In the genomic region with DNA sequence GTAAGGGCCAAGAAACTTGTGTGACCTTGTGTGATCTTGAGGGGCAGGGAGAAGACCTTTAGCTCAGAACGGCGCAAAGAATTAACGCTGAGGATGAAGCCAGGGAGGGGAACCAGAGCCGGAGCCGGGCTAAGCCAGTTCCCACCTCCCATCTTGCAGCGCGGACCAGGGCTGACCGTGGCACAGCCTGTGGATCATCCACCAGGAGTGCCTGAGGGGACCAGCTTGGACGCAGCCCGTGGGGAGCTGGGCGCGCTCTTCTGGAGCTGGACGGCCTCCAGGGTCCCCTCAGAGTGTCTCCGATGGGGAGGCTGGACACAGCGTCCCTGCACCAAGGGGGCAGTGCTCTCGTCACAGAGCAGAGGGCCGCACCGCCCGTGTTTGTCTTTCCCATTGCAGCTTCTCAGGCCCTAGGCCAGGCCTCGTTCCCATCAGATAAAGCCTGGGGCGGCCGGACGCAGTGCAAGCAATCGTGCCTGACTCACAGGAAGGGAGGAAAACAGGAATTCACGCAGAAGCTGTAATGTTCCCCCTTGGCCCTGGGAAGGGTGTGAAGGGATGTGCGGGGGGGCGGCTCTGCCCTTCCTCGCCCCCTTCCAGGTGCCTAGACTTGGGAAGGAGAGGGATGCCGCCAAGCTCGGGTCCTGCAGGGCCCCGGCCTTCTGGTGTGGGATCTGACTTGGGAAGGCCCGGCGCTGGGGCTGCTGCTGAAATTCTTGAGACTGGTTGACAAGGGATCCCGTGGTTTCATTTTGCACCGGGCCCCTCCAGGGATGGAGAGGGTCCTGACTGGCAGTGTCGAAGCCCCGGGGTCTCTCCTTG, we compare ENCODE assay signal across 8 cellular contexts.
DNase-seq lines count a peak whose midpoint lies in the region; ATAC-seq and TF ChIP-seq lines count a peak whose summit lies in the region.
"Not testable (repeated sequence)": the region's sequence is repeated elsewhere in the genome, so short reads cannot be mapped to it uniquely, and the experiment has no call there.

No MANE protein-coding gene starts in this region.

- not testable (repeated sequence) for H3K79me1 ChIP-seq in mesenchymal stem cell (replicated peaks; ENCODE audit: low read length, poor library complexity, severe bottlenecking)

- H3K36me3 ChIP-seq in brain microvascular endothelial cell (replicated peaks); fibroblast of lung (ENCODE audit: control insufficient read depth, insufficient read depth, low read length); mesenchymal stem cell (ENCODE audit: control insufficient read depth in 1 of 2, insufficient read depth in 2 of 2, low read depth in 1 of 2, low read length in 2 of 2); psoas muscle (ENCODE audit: insufficient read depth in 1 of 2, low read depth in 1 of 2); tibial artery: not testable (repeated sequence)

- peak overlapping the region; percentile 34 to 81 for H3K4ac ChIP-seq in mesenchymal stem cell (ENCODE audit: low read depth in 1 of 2, low read length in 2 of 2)

- peak overlapping the region; percentile 73 for H2BK120ac ChIP-seq in mesenchymal stem cell (ENCODE audit: low read depth, low read length)

- DNase-seq in Daoy (ENCODE audit: low read depth) (peak; percentile 62), RPMI7951 (ENCODE audit: low read depth) (peak; percentile 19), brain microvascular endothelial cell (peak; percentile 77), fibroblast of lung (ENCODE audit: low read depth in 2 of 2) (peak; percentile 45 to 48), right cardiac atrium (peak; percentile 69 to 86 (median 84)), mesenchymal stem cell (peak; percentile 71), psoas muscle (peak in 1 of 2 donors; percentile 43), tibial artery (peak in 1 of 2 donors; percentile 82)

- not testable (repeated sequence) for H2AK5ac ChIP-seq in mesenchymal stem cell (ENCODE audit: low read length, severe bottlenecking)

- H3K23ac ChIP-seq in mesenchymal stem cell (ENCODE audit: low read length in 2 of 2): not testable (repeated sequence)

- peak overlapping the region; percentile 97 for H2BK15ac ChIP-seq in mesenchymal stem cell (ENCODE audit: low read depth, poor library complexity, severe bottlenecking)

- H2AFZ ChIP-seq in fibroblast of lung (ENCODE audit: low read length); mesenchymal stem cell (ENCODE audit: low read depth, low read length): not testable (repeated sequence)

- not testable (repeated sequence) for H3K9me3 ChIP-seq in fibroblast of lung (ENCODE audit: control insufficient read depth, insufficient read depth, low read depth, low read length); right cardiac atrium (ENCODE audit: control insufficient read depth, low read length); mesenchymal stem cell (ENCODE audit: control insufficient read depth, low read length); psoas muscle; tibial artery

- not testable (repeated sequence) for H4K20me1 ChIP-seq in fibroblast of lung (ENCODE audit: control insufficient read depth, extremely low read depth, insufficient read depth, low read length)

- not testable (repeated sequence) for H3K4me3 ChIP-seq in brain microvascular endothelial cell (ENCODE audit: low read depth, low read length); fibroblast of lung (replicated peaks in 1 of 4; ENCODE audit: control extremely low read depth in 1 of 4, insufficient read depth in 1 of 4, low read depth in 3 of 4, low read length in 4 of 4); right cardiac atrium (ENCODE audit: low read length); mesenchymal stem cell (ENCODE audit: insufficient read depth in 1 of 2, low read depth in 1 of 2, low read length in 2 of 2); psoas muscle
- peak overlapping the region; percentile 38 to 41 for H3K4me3 ChIP-seq in tibial artery

- peak overlapping the region in 1 of 2 experiments; percentile 12 for H3K14ac ChIP-seq in mesenchymal stem cell (ENCODE audit: low read length in 2 of 2)

- intact Hi-C loops in right cardiac atrium (cut with DNase I); psoas muscle (cut with DNase I); tibial artery (cut with DNase I; ENCODE audit: low total_unique reads): not testable (repeated sequence)

- peak; percentile 81 to 86 for ATAC-seq in right cardiac atrium
- peak; percentile 15 to 62 (median 22) for ATAC-seq in psoas muscle

- not testable (repeated sequence) for H3K27me3 ChIP-seq in brain microvascular endothelial cell (replicated peaks); fibroblast of lung (ENCODE audit: control insufficient read depth, insufficient read depth, low read length); right cardiac atrium (ENCODE audit: control insufficient read depth, insufficient read depth); mesenchymal stem cell (ENCODE audit: control insufficient read depth in 1 of 2, insufficient read depth in 1 of 2, low read length in 2 of 2); psoas muscle (ENCODE audit: insufficient read depth in 3 of 3, low read length in 2 of 3); tibial artery

- in situ Hi-C loops in brain microvascular endothelial cell (cut with HindIII; ENCODE audit: low pct_ligation_motif_present, low sequenced_read_pairs): not testable (repeated sequence)

- H2BK12ac ChIP-seq in mesenchymal stem cell (ENCODE audit: low read length in 2 of 2): peak overlapping the region; percentile 93 to 98

- peak overlapping the region; percentile 99 for H3K27ac ChIP-seq in brain microvascular endothelial cell
- peak overlapping the region; percentile 54 for H3K27ac ChIP-seq in fibroblast of lung (ENCODE audit: insufficient read depth, low read length)
- peak overlapping the region; percentile 85 for H3K27ac ChIP-seq in right cardiac atrium (ENCODE audit: low read length)
- not testable (repeated sequence) for H3K27ac ChIP-seq in mesenchymal stem cell (ENCODE audit: low read length, poor library complexity, severe bottlenecking); psoas muscle
- H3K27ac ChIP-seq in tibial artery: peak overlapping the region; percentile 81

- H2BK5ac ChIP-seq in mesenchymal stem cell (ENCODE audit: low read depth, low read length, poor library complexity, severe bottlenecking): not testable (repeated sequence)

- H3K4me1 ChIP-seq in fibroblast of lung (ENCODE audit: control insufficient read depth, extremely low read depth, insufficient read depth, low read length): peaks cover 13% of the 10 kb centered on the region
- not testable (repeated sequence) for H3K4me1 ChIP-seq in right cardiac atrium (ENCODE audit: control insufficient read depth, insufficient read depth, low read length); psoas muscle
- peaks cover 19% of the 10 kb centered on the region for H3K4me1 ChIP-seq in mesenchymal stem cell (ENCODE audit: control insufficient read depth, insufficient read depth, low read depth, low read length)
- H3K4me1 ChIP-seq in tibial artery: peaks cover 0 to 44% (median 18%) of the 10 kb centered on the region in 4 donors

- WGBS in right cardiac atrium: 13% methylated on average over 32 of the region's 37 CpGs
- 60% methylated on average over 20 of the region's 37 CpGs for WGBS in mesenchymal stem cell
- 56 to 67% (median 63%) methylated on average over 27 to 32 of the region's 37 CpGs for WGBS in psoas muscle, 3 donors

- peak overlapping the region; percentile 98 for H4K91ac ChIP-seq in mesenchymal stem cell (ENCODE audit: low read length)

- H3K9ac ChIP-seq in fibroblast of lung (ENCODE audit: insufficient read depth, low read length) (peak overlapping the region; percentile 58), mesenchymal stem cell (ENCODE audit: low read length) (peak overlapping the region; percentile 68)

- H3K79me2 ChIP-seq in fibroblast of lung (ENCODE audit: control insufficient read depth, insufficient read depth, low read length): not testable (repeated sequence)

- peak overlapping the region; percentile 35 for H3K4me2 ChIP-seq in fibroblast of lung (ENCODE audit: extremely low read depth, insufficient read depth, low read length)
- H3K4me2 ChIP-seq in mesenchymal stem cell (ENCODE audit: low read length, poor library complexity, severe bottlenecking): not testable (repeated sequence)

- peak overlapping the region; percentile 86 to 96 for H3K18ac ChIP-seq in mesenchymal stem cell (ENCODE audit: low read depth in 1 of 2, low read length in 2 of 2)

- TF ChIP-seq CTCF in brain microvascular endothelial cell (IDR thresholded peaks at IDR 0.05; ENCODE audit: low read depth, low read length, missing control alignments); fibroblast of lung (conservative IDR thresholded peaks at IDR 0.05 in 1 of 2, IDR thresholded peaks at IDR 0.05 in 1 of 2; ENCODE audit: low read depth in 1 of 2, low read length in 2 of 2); psoas muscle (IDR thresholded peaks at IDR 0.05); tibial artery (IDR thresholded peaks at IDR 0.05): not testable (repeated sequence)

- H4K8ac ChIP-seq in mesenchymal stem cell (ENCODE audit: low read length): peak overlapping the region; percentile 97
